In the genomic region with DNA sequence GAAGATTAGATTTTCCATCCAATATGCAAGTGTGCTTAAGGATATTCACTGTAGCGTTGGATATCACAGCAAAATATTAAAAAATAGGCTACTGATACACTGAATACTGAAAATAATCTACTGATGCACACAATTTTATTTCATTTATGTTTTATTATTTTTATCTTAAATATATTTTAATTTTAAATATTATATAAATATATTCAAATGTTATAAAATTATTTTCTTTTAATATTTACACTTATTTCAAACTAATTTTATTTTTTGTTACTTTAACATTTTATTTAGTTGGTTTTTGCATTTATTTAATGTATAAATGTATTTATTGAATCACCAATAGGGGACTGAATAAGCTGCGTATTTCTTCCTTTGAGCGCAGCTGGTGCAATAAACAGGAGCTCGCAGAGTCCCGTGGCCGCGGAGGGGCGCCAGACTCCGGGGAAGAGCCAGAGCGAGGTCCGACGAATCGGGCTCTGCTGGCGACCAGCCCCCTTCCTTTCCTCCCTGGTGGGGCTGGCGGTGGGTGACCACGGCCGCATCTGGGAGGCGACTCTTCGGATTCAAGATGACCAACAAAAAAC, we compare ENCODE assay signal across 10 cellular contexts. TPM values are rescaled to one million over a fixed set of nuclear protein-coding genes. Genes with fewer than 3 reads are reported as not detected.
DNase-seq lines count a peak whose midpoint lies in the region; ATAC-seq, FAIRE-seq and TF ChIP-seq lines count a peak whose summit lies in the region.
"Had no signal": no experiment of that assay in that cellular context is flagged by ENCODE, and none has a peak within 500 bp of the region (broad histone marks: within the 10 kb centered on the region; RNA-seq: fewer than 3 reads in every experiment).

No MANE protein-coding gene starts in this region.

- peak overlapping the region; percentile 45 for H3K4me3 ChIP-seq in MM.1S (ENCODE audit: low read length)
- no peak overlapping the region for H3K4me3 ChIP-seq in pancreas
- no peak overlapping the region for H3K4me3 ChIP-seq in ovary
- H3K4me3 ChIP-seq: thyroid gland had no signal

- DNase-seq in EL, result peak; percentile 83
- DNase-seq in MM.1S, result peak; percentile 66
- DNase-seq in erythroblast (lab: John Stamatoyannopoulos, UW), result peak; percentile 10 to 14
- peak in 4 of 6 donors; percentile 26 to 68 (median 28) for DNase-seq in pancreas
- no peak for DNase-seq in LoVo (ENCODE audit: low spot score)
- no peak for DNase-seq in cortex of kidney (lab: John Stamatoyannopoulos, UW)
- no peak for DNase-seq in ovary
- DNase-seq in UCSD-AML1 (lab: John Stamatoyannopoulos, UW; ENCODE audit: unreplicated experiment), result no peak

- WGBS in pancreas, 2 donors, result 12% methylated on average over 19 of the region's 19 CpGs
- WGBS in ovary, 3 donors, result 14 to 24% (median 24%) methylated on average over 19 of the region's 19 CpGs

- ATAC-seq in pancreas, result peak in 3 of 4 donors; percentile 40 to 78 (median 64)

- H4K20me1 ChIP-seq in MM.1S (ENCODE audit: insufficient read depth, low read length), result no peaks in the 10 kb centered on the region

- TF ChIP-seq POLR2A in erythroblast (IDR thresholded peaks at IDR 0.05; ENCODE audit: low read length), result no peak
- no peak for TF ChIP-seq POLR2A in ovary (IDR thresholded peaks at IDR 0.05)

- H3K9ac ChIP-seq in MM.1S (ENCODE audit: low read length), result no peak overlapping the region; the same call in 1 of the 2 replicates

- H3K4me1 ChIP-seq in MM.1S (ENCODE audit: low read length) (no peaks in the 10 kb centered on the region), pancreas (no peaks in the 10 kb centered on the region), ovary (ENCODE audit: insufficient read depth) (no peaks in the 10 kb centered on the region)
- H3K4me1 ChIP-seq: thyroid gland had no signal

- no peaks in the 10 kb centered on the region for H3K9me2 ChIP-seq in MM.1S (replicated peaks; ENCODE audit: insufficient read depth, low read length)

- H3K4me2 ChIP-seq in MM.1S (ENCODE audit: low read depth, low read length), result peak overlapping the region; percentile 33; the same call in 1 of the 2 replicates

- peak; percentile 65 for FAIRE-seq in pancreas (lab: Jason Lieb, UNC)

- TF ChIP-seq EP300 in ovary (IDR thresholded peaks at IDR 0.05), result no peak

- TF ChIP-seq CTCF in MM.1S (IDR thresholded peaks at IDR 0.05; ENCODE audit: low read length), result peak; percentile 59
- TF ChIP-seq CTCF in pancreas (IDR thresholded peaks at IDR 0.05), result peak in 1 of 4 donors; percentile 15
- TF ChIP-seq CTCF in ovary (IDR thresholded peaks at IDR 0.05), result no peak

- H3K79me2 ChIP-seq in MM.1S (ENCODE audit: low read length), result no peaks in the 10 kb centered on the region

- H3K27me3 ChIP-seq in MM.1S (replicated peaks; ENCODE audit: insufficient read depth, low read length) (no peaks in the 10 kb centered on the region), pancreas (no peaks in the 10 kb centered on the region), ovary (no peaks in the 10 kb centered on the region)
- H3K27me3 ChIP-seq: thyroid gland had no signal

- no peaks in the 10 kb centered on the region for H3K36me3 ChIP-seq in MM.1S (replicated peaks; ENCODE audit: insufficient read depth, low read length)
- H3K36me3 ChIP-seq in pancreas, result no peaks in the 10 kb centered on the region
- no peaks in the 10 kb centered on the region for H3K36me3 ChIP-seq in ovary
- H3K36me3 ChIP-seq: thyroid gland had no signal

- H3K27ac ChIP-seq in MM.1S (ENCODE audit: low read length) (no peak overlapping the region), pancreas (no peak overlapping the region), ovary (no peak overlapping the region)
- H3K27ac ChIP-seq: thyroid gland had no signal

- no peaks in the 10 kb centered on the region for H3F3A ChIP-seq in MM.1S (ENCODE audit: insufficient read depth, low read length)

- H3K9me3 ChIP-seq in MM.1S (replicated peaks; ENCODE audit: insufficient read depth, low read length), result no peaks in the 10 kb centered on the region
- no peaks in the 10 kb centered on the region for H3K9me3 ChIP-seq in pancreas
- H3K9me3 ChIP-seq in ovary, result no peaks in the 10 kb centered on the region
- H3K9me3 ChIP-seq: thyroid gland had no signal

- intact Hi-C loops in pancreas (cut with DNase I) (no loop called here), ovary (cut with DNase I) (no loop called here)

- peak overlapping the region; percentile 11; the same call in 1 of the 2 replicates for H2AFZ ChIP-seq in MM.1S (ENCODE audit: low read length)

RNA-seq across cellular contexts. Expression of a gene that starts 12.2 kb away (rescaled TPM):
- total RNA-seq in pancreas (under 1 TPM in 1 of 6 donors, not detected in 5; 0.16 TPM), ovary (under 1 TPM in 1 of 7 donors, not detected in 6; 0.37 TPM)
- polyA plus RNA-seq in pancreas (under 1 TPM in 1 of 2 donors, not detected in 1; 0.05 TPM), ovary (under 1 TPM; 0.04 to 0.35 TPM)
- total RNA-seq: T-helper 1 cell treated with Interleukin-12 subunit alpha and Interleukin-12 subunit beta and Interleukin-4 antibody, amounts not matched to agents 30 ng/mL and 1 ng/mL, for 36 hours had no signal

RNA-seq across cellular contexts. Expression of a gene that starts 33.3 kb away (rescaled TPM):
- total RNA-seq in pancreas, result 1 to 10 TPM in 1 of 6 donors, under 1 TPM in 5; 0.20 to 1.4 (median 0.52) TPM
- 1 to 10 TPM in 1 of 2 donors, not detected in 1; 1.7 TPM for polyA plus RNA-seq in pancreas
- under 1 TPM in 1 of 7 donors, not detected in 6; 0.18 TPM for total RNA-seq in ovary
- polyA plus RNA-seq in ovary, result under 1 TPM in 1 of 2 donors, not detected in 1; 0.25 TPM
- total RNA-seq: T-helper 1 cell treated with Interleukin-12 subunit alpha and Interleukin-12 subunit beta and Interleukin-4 antibody, amounts not matched to agents 30 ng/mL and 1 ng/mL, for 36 hours; thyroid gland had no signal

RNA-seq across cellular contexts. Expression of a gene that starts 43.6 kb away (rescaled TPM):
- total RNA-seq in pancreas (under 1 TPM in 2 of 6 donors, not detected in 4; 0.12 to 0.19 TPM), ovary (not detected)
- polyA plus RNA-seq in pancreas (not detected), ovary (not detected)
- total RNA-seq: T-helper 1 cell treated with Interleukin-12 subunit alpha and Interleukin-12 subunit beta and Interleukin-4 antibody, amounts not matched to agents 30 ng/mL and 1 ng/mL, for 36 hours; thyroid gland had no signal

RNA-seq across cellular contexts. Expression of a gene that starts 50.8 kb away (rescaled TPM):
- total RNA-seq in pancreas (1 to 10 TPM in 1 of 6 donors, under 1 TPM in 5; 0.09 to 2.9 (median 0.24) TPM), ovary (1 to 10 TPM in 1 of 7 donors, not detected in 6; 1.1 TPM)
- polyA plus RNA-seq in pancreas (under 1 TPM in 1 of 2 donors, not detected in 1; 0.40 TPM), ovary (under 1 TPM in 1 of 2 donors, not detected in 1; 0.61 TPM)
- total RNA-seq: T-helper 1 cell treated with Interleukin-12 subunit alpha and Interleukin-12 subunit beta and Interleukin-4 antibody, amounts not matched to agents 30 ng/mL and 1 ng/mL, for 36 hours; thyroid gland had no signal

Comparison
In these comparisons a context has a peak if more than half of its experiments do, and no peak if none do; other contexts are left out.
1. DNase-seq: peak in EL (single experiment), MM.1S (single experiment), erythroblast (2 of 2) and pancreas (4 of 6); none in LoVo (single experiment), cortex of kidney (single experiment), ovary (0 of 5) and UCSD-AML1 (single experiment).